ENCODE assay signal across 8 cellular contexts in the genomic region with DNA sequence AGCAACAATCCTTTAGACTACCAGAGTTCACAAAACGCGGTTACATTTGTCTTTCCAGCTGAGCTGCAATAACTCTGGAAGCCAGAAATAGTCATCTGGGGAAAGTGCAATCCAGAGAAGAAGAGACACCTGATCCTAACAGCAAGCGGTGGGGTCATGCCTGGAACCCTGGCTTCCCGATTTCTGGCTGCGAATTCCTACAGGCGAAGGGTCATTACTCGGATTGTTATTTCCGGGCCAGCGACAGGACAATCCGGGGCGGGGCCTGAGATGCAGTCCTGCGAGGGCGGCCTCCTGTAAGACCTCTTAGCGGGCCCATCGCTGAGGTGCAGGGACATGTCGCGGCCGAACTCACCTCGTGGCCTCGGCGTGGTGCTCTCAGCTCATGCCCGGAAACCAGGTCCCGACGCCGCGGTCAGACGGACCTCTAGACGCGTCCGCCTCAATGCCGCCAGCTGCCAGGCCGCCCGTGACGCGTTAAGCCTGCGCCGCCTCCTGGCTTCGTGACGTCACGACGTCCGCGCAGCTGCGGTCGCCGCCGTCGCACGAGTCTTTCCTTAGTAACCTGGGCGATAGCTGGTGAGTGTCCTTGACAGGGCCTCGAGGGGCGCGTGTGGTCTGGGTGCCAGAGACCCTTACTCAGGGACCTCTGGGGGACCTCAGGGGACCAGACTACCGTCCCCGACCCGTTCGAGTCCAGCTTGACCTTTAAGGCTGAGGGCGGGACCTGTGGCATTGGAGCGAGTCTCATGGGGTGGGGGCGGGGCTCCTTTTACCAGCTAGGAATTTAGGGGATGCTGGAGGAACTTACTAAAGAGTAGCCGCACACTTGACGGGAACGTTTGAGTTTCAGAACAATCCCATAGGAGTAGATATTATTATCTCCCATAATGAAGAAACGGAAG. TPM values are rescaled to one million over a fixed set of nuclear protein-coding genes. Genes with fewer than 3 reads are reported as not detected.
DNase-seq lines count a peak whose midpoint lies in the region; ATAC-seq, FAIRE-seq and TF ChIP-seq lines count a peak whose summit lies in the region.

Gene MRRF, plus strand, starts transcription at position 523 of the 905 bp plus-strand sequence. CDS start 6,010 bp downstream, outside the sequence.
Gene RBM18, minus strand, starts transcription at position 481 of the 905 bp plus-strand sequence. CDS start 3,348 bp downstream, outside the sequence.

- peak within 1 kb of the TSS; percentile 51 to 90 (median 86) for H3K9ac ChIP-seq in H1 (replicated peaks in 1 of 4; ENCODE audit: extremely low read depth in 1 of 4, low read depth in 3 of 4, low read length in 3 of 4)
- peak within 1 kb of the TSS; percentile 95 for H3K9ac ChIP-seq in mesenchymal stem cell (ENCODE audit: low read length)

- H2AK5ac ChIP-seq in H1 (ENCODE audit: low read depth, low read length) (no peak within 1 kb of the TSS), mesenchymal stem cell (ENCODE audit: low read length, severe bottlenecking) (no peak within 1 kb of the TSS)

- H3K36me3 ChIP-seq in H1 (ENCODE audit: control insufficient read depth in 2 of 4, insufficient read depth in 4 of 4, low read length in 3 of 4) (peaks cover 2 to 7% (median 5%) of the 10 kb centered on the region in 4 experiments; a peak in 6 of 8 replicates), mesenchymal stem cell (ENCODE audit: control insufficient read depth in 1 of 2, insufficient read depth in 2 of 2, low read depth in 1 of 2, low read length in 2 of 2) (peaks cover 9 to 19% of the 10 kb centered on the region in 2 experiments)

- H3K4me3 ChIP-seq in H1 (ENCODE audit: extremely low read depth in 1 of 4, insufficient read depth in 2 of 4, low read depth in 3 of 4, low read length in 4 of 4) = peak within 1 kb of the TSS; percentile 78 to 92 (median 88)
- peak within 1 kb of the TSS; percentile 88 to 95 for H3K4me3 ChIP-seq in mesenchymal stem cell (ENCODE audit: insufficient read depth in 1 of 2, low read depth in 1 of 2, low read length in 2 of 2)

- H3K23me2 ChIP-seq in H1 (ENCODE audit: low read depth, low read length) = peaks cover 4% of the 10 kb centered on the region; the same call in 1 of the 2 replicates

- peaks cover 0 to 41% of the 10 kb centered on the region in 2 experiments; a peak in 3 of 4 replicates for H3K79me2 ChIP-seq in H1 (ENCODE audit: control insufficient read depth in 1 of 2, insufficient read depth in 2 of 2, low read length in 2 of 2)

- peak within 1 kb of the TSS; percentile 84 to 85 for H3K4me2 ChIP-seq in H1 (ENCODE audit: insufficient read depth in 1 of 2, low read depth in 2 of 2, low read length in 2 of 2)
- peak within 1 kb of the TSS; percentile 80 for H3K4me2 ChIP-seq in mesenchymal stem cell (ENCODE audit: low read length, poor library complexity, severe bottlenecking)

- H3K4me1 ChIP-seq in H1 (replicated peaks in 1 of 4; ENCODE audit: control insufficient read depth in 3 of 4, insufficient read depth in 4 of 4, low read length in 3 of 4) = peaks cover 0 to 6% (median 2%) of the 10 kb centered on the region in 4 experiments; a peak in 4 of 7 replicates
- H3K4me1 ChIP-seq in mesenchymal stem cell (ENCODE audit: control insufficient read depth, insufficient read depth, low read depth, low read length) = no peaks in the 10 kb centered on the region

- TF ChIP-seq CTCF in H1 (IDR thresholded peaks at IDR 0.05; ENCODE audit: control extremely low read depth in 1 of 3, insufficient read depth in 1 of 3, low read depth in 1 of 3, low read length in 3 of 3) = no peak

- H2BK120ac ChIP-seq in H1 (replicated peaks; ENCODE audit: low read depth, low read length) (no peak within 1 kb of the TSS), mesenchymal stem cell (ENCODE audit: low read depth, low read length) (no peak within 1 kb of the TSS)

- H3K18ac ChIP-seq in H1 (ENCODE audit: extremely low read depth, low read length) = peak within 1 kb of the TSS; percentile 81; the same call in 1 of the 2 replicates
- peak within 1 kb of the TSS; percentile 94 to 100 for H3K18ac ChIP-seq in mesenchymal stem cell (ENCODE audit: low read depth in 1 of 2, low read length in 2 of 2)

- H2AFZ ChIP-seq in H1 (ENCODE audit: low read length) = peak within 1 kb of the TSS; percentile 75
- H2AFZ ChIP-seq in mesenchymal stem cell (ENCODE audit: low read depth, low read length) = peak within 1 kb of the TSS; percentile 94

- peak within 1 kb of the TSS; percentile 90 for H4K91ac ChIP-seq in H1 (replicated peaks; ENCODE audit: insufficient read length, low read length)
- peak within 1 kb of the TSS; percentile 91 for H4K91ac ChIP-seq in mesenchymal stem cell (ENCODE audit: low read length)

- H3K14ac ChIP-seq in H1 (ENCODE audit: insufficient read length) (no peak within 1 kb of the TSS), mesenchymal stem cell (ENCODE audit: low read length in 2 of 2) (peak within 1 kb of the TSS in 1 of 2 experiments; percentile 100)

- H3K23ac ChIP-seq in H1 (ENCODE audit: insufficient read length) (no peak within 1 kb of the TSS), mesenchymal stem cell (ENCODE audit: low read length in 2 of 2) (peak within 1 kb of the TSS in 1 of 2 experiments; percentile 96)

- H4K5ac ChIP-seq in H1 (ENCODE audit: insufficient read length, low read depth, low read length) = peak within 1 kb of the TSS; percentile 94

- H3K79me1 ChIP-seq in H1 (ENCODE audit: low read depth, low read length) (peaks cover 4% of the 10 kb centered on the region; the same call in 1 of the 2 replicates), mesenchymal stem cell (replicated peaks; ENCODE audit: low read length, poor library complexity, severe bottlenecking) (peaks cover 23% of the 10 kb centered on the region)

- POLR2A ChIA-PET in H1 (lab: Charles Lee; ENCODE audit: partially characterized antibody) = interaction anchor here (0.7 to 1.8 kb wide), 15 partner anchors 10 to 103 kb away, joined by 3 to 6 read pairs (median 4); no protein-coding TSS in a partner anchor

- no peak for FAIRE-seq in H1 (lab: Jason Lieb, UNC)

- peak; percentile 86 for ATAC-seq in GM19463 (IDR thresholded peaks at IDR 0.05; ENCODE audit: unreplicated experiment)

- H2BK15ac ChIP-seq in H1 (ENCODE audit: low read length) (no peak within 1 kb of the TSS; the same call in 1 of the 2 replicates), mesenchymal stem cell (ENCODE audit: low read depth, poor library complexity, severe bottlenecking) (peak within 1 kb of the TSS; percentile 77)

- DNase-seq in CMK (ENCODE audit: low read depth) (peak; percentile 85), HPDE6-E6E7 (ENCODE audit: extremely low spot score) (peak; percentile 80), NOMO-1 (lab: John Stamatoyannopoulos, UW; ENCODE audit: unreplicated experiment in 2 of 2) (peak; percentile 87), H1 (ENCODE audit: low read depth in 1 of 2, low spot score in 2 of 2) (peak; percentile 77 to 97), mesenchymal stem cell (peak; percentile 95)
- peak; percentile 88 to 89 (median 88) for DNase-seq in activated CD8-positive, alpha-beta memory T cell treated with anti-CD3 and anti-CD28 coated beads for 48 hours (ENCODE audit: low read depth in 2 of 3, low spot score in 2 of 3)
- DNase-seq in stimulated activated CD8-positive, alpha-beta memory T cell treated with anti-CD3 and anti-CD28 coated beads, Interleukin-12 subunit alpha, Interleukin-12 subunit beta, amount 100 ng/mL, for 24 hours (ENCODE audit: extremely low read depth) = peak; percentile 61

- H4K8ac ChIP-seq in H1 (ENCODE audit: extremely low read depth, insufficient read depth, low read length) = peak within 1 kb of the TSS; percentile 99
- peak within 1 kb of the TSS; percentile 86 for H4K8ac ChIP-seq in mesenchymal stem cell (ENCODE audit: low read length)

- peak; percentile 74 to 93 for TF ChIP-seq POLR2A in H1 (IDR thresholded peaks at IDR 0.05; ENCODE audit: control extremely low read depth in 1 of 2, low read depth in 2 of 2, low read length in 2 of 2)

- H2BK20ac ChIP-seq in H1 (ENCODE audit: low read length) = no peak within 1 kb of the TSS

- peak in 1 of 2 experiments; percentile 48; a peak in 1 of 3 replicates for TF ChIP-seq EP300 in H1 (IDR thresholded peaks at IDR 0.05; ENCODE audit: borderline replicate concordance in 1 of 2, low read depth in 2 of 2, low read length in 2 of 2)

- H3K4ac ChIP-seq in H1 (replicated peaks; ENCODE audit: insufficient read length, low read depth, low read length) = peak within 1 kb of the TSS; percentile 13
- peak within 1 kb of the TSS; percentile 92 to 95 for H3K4ac ChIP-seq in mesenchymal stem cell (ENCODE audit: low read depth in 1 of 2, low read length in 2 of 2)

- 3% methylated on average over 62 of the region's 64 CpGs; no CpG with 5 or more reads in 1 of the 2 experiments for WGBS in H1 (ENCODE audit: extremely low coverage in 1 of 2, insufficient coverage in 1 of 2, insufficient read length in 1 of 2, insufficient replicate concordance in 2 of 2, low coverage in 1 of 2, low lambda C conversion rate in 2 of 2, missing lambda C conversion rate in 1 of 2), 2 experiments
- WGBS in mesenchymal stem cell = under 1% methylated on average over 64 of the region's 64 CpGs

- H3K27ac ChIP-seq in H1 (ENCODE audit: low read depth, low read length) (peak within 1 kb of the TSS; percentile 85), mesenchymal stem cell (ENCODE audit: low read length, poor library complexity, severe bottlenecking) (peak within 1 kb of the TSS; percentile 80)

- H3K27me3 ChIP-seq in H1 (replicated peaks in 1 of 4; ENCODE audit: control insufficient read depth in 3 of 4, extremely low read depth in 1 of 4, insufficient read depth in 3 of 4, low read length in 3 of 4) (no peaks in the 10 kb centered on the region), mesenchymal stem cell (ENCODE audit: control insufficient read depth in 1 of 2, insufficient read depth in 1 of 2, low read length in 2 of 2) (no peaks in the 10 kb centered on the region)

- H4K20me1 ChIP-seq in H1 (replicated peaks in 1 of 2; ENCODE audit: control insufficient read depth in 1 of 2, insufficient read depth in 2 of 2, low read length in 2 of 2) = no peaks in the 10 kb centered on the region

- CTCF ChIA-PET in H1 (lab: Charles Lee; ENCODE audit: partially characterized antibody) = interaction anchor here (0.7 to 10.6 kb wide), 14 partner anchors 12 to 321 kb away, joined by 3 to 72 read pairs (median 3); no protein-coding TSS in a partner anchor

- no peak within 1 kb of the TSS for H2BK12ac ChIP-seq in H1 (ENCODE audit: low read depth, low read length)
- no peak within 1 kb of the TSS for H2BK12ac ChIP-seq in mesenchymal stem cell (ENCODE audit: low read length in 2 of 2)

- H2BK5ac ChIP-seq in H1 (ENCODE audit: low read depth, low read length) (peak within 1 kb of the TSS; percentile 89), mesenchymal stem cell (ENCODE audit: low read depth, low read length, poor library complexity, severe bottlenecking) (peak within 1 kb of the TSS; percentile 73)

- H3K9me3 ChIP-seq in H1 (ENCODE audit: insufficient read depth in 2 of 2, low read depth in 1 of 2, low read length in 1 of 2) (no peaks in the 10 kb centered on the region), mesenchymal stem cell (ENCODE audit: control insufficient read depth, low read length) (no peaks in the 10 kb centered on the region)

- TF ChIP-seq RAD21 in H1 (IDR thresholded peaks at IDR 0.05 in 1 of 2, conservative IDR thresholded peaks at IDR 0.05 in 1 of 2; ENCODE audit: low read depth in 2 of 2, low read length in 2 of 2) = peak in 1 of 2 experiments; percentile 33; a peak in 2 of 4 replicates

- peak within 1 kb of the TSS; percentile 88 for H3K56ac ChIP-seq in H1 (replicated peaks; ENCODE audit: insufficient read length, low read depth, low read length)

RNA-seq across cellular contexts. Expression of gene MRRF, which starts in this region (rescaled TPM):
- total RNA-seq in H1 (2021; fragmentation: NEBNext Ultra II Directional; extraction: Animal tissue kit (Norgen Biotek cat#: 25700)) = 42.2 and 47.8 TPM in 2 replicates
- 16.7 and 29.4 TPM in 2 replicates for polyA plus RNA-seq in H1 (2011; rRNA removed)
- polyA plus RNA-seq in H1 (2011; cell fraction: cytosol; rRNA removed) = 34.9 TPM
- 35.9 TPM for polyA plus RNA-seq in H1 (2011; cell fraction: nucleus; rRNA removed)
- polyA plus RNA-seq in H1 (2012, experiment 1 of 2) = 33.0 to 43.0 TPM (median 39.6 TPM) in 4 replicates
- polyA plus RNA-seq in H1 (2012, experiment 2 of 2) = 8.0 TPM
- polyA plus RNA-seq in H1 (2013, experiment 1 of 2) = 41.6 TPM
- 37.7 TPM for polyA plus RNA-seq in H1 (2013, experiment 2 of 2)
- polyA minus RNA-seq in H1 (2011; rRNA and poly(A)+ RNA removed) = 52.5 and 65.8 TPM in 2 replicates
- polyA minus RNA-seq in H1 (2011; cell fraction: cytosol; rRNA and poly(A)+ RNA removed) = 20.6 TPM
- polyA minus RNA-seq in H1 (2011; cell fraction: nucleus; rRNA and poly(A)+ RNA removed) = 51.0 TPM
- 34.4 TPM for polyA plus RNA-seq in mesenchymal stem cell (2013, experiment 1 of 2)
- 34.5 TPM for polyA plus RNA-seq in mesenchymal stem cell (2013, experiment 2 of 2)

RNA-seq across cellular contexts. Expression of gene RBM18, which starts in this region (rescaled TPM):
- total RNA-seq in H1 (2021; fragmentation: NEBNext Ultra II Directional; extraction: Animal tissue kit (Norgen Biotek cat#: 25700)) = 14.3 and 15.0 TPM in 2 replicates
- polyA plus RNA-seq in H1 (2011; rRNA removed) = 2.4 and 5.9 TPM in 2 replicates
- polyA plus RNA-seq in H1 (2011; cell fraction: cytosol; rRNA removed) = 8.2 TPM
- 2.8 TPM for polyA plus RNA-seq in H1 (2011; cell fraction: nucleus; rRNA removed)
- polyA plus RNA-seq in H1 (2012, experiment 1 of 2) = 9.9 to 17.1 TPM (median 12.0 TPM) in 4 replicates
- polyA plus RNA-seq in H1 (2012, experiment 2 of 2) = 1.6 TPM
- 7.6 TPM for polyA plus RNA-seq in H1 (2013, experiment 1 of 2)
- 8.4 TPM for polyA plus RNA-seq in H1 (2013, experiment 2 of 2)
- 10.6 and 12.3 TPM in 2 replicates for polyA minus RNA-seq in H1 (2011; rRNA and poly(A)+ RNA removed)
- polyA minus RNA-seq in H1 (2011; cell fraction: cytosol; rRNA and poly(A)+ RNA removed) = 4.3 TPM
- 4.4 TPM for polyA minus RNA-seq in H1 (2011; cell fraction: nucleus; rRNA and poly(A)+ RNA removed)
- 16.4 TPM for polyA plus RNA-seq in mesenchymal stem cell (2013, experiment 1 of 2)
- 15.7 TPM for polyA plus RNA-seq in mesenchymal stem cell (2013, experiment 2 of 2)

Comparison
In these comparisons a context has a peak if more than half of its experiments do, and no peak if none do; other contexts are left out.
1. Peak in every context shown above with its lines: DNase-seq, ATAC-seq, H3K4me3 ChIP-seq and H3K27ac ChIP-seq.